Comparison of ENCODE assay signal across 17 cellular contexts in genomic region chr6:133542056-133542821, GRCh38.
DNase-seq lines count a peak whose midpoint lies in the region; TF ChIP-seq lines count a peak whose summit lies in the region.
"Had no signal": no experiment of that assay in that cellular context is flagged by ENCODE, and none has a peak within 500 bp of the region (broad histone marks: within the 10 kb centered on the region; RNA-seq: fewer than 3 reads in every experiment).

No MANE protein-coding gene starts in this region.

- intact Hi-C loops in left ventricle myocardium inferior (cut with micrococcal nuclease): no loop called here

- H3K4me3 ChIP-seq in neural progenitor cell: no peak overlapping the region
- H3K4me3 ChIP-seq in left ventricle myocardium inferior: no peak overlapping the region

- H3K27me3 Mint-ChIP-seq in neural progenitor cell (ENCODE audit: insufficient read depth, low read depth): peaks cover 11% of the 10 kb centered on the region

- H3K9me3 ChIP-seq in neural progenitor cell (ENCODE audit: low read depth): no peaks in the 10 kb centered on the region
- no peaks in the 10 kb centered on the region for H3K9me3 ChIP-seq in left ventricle myocardium inferior (replicated peaks)
- H3K9me3 ChIP-seq: BE2C had no signal

- no peak overlapping the region for H3K4me3 Mint-ChIP-seq in neural progenitor cell
- H3K4me3 Mint-ChIP-seq: central memory CD8-positive, alpha-beta T cell; natural killer cell had no signal

- no peaks in the 10 kb centered on the region for H3F3A ChIP-seq in neural progenitor cell (ENCODE audit: low read depth)

- H3K79me2 ChIP-seq in neural progenitor cell (ENCODE audit: low read depth): no peaks in the 10 kb centered on the region

- peaks cover 2% of the 10 kb centered on the region for H3K4me1 Mint-ChIP-seq in neural progenitor cell
- H3K4me1 Mint-ChIP-seq: central memory CD8-positive, alpha-beta T cell; natural killer cell had no signal

- H3K27me3 ChIP-seq in neural progenitor cell: no peaks in the 10 kb centered on the region
- H3K27me3 ChIP-seq in left ventricle myocardium inferior (ENCODE audit: low read depth): no peaks in the 10 kb centered on the region
- H3K27me3 ChIP-seq: BE2C had no signal

- H3K9me3 Mint-ChIP-seq in neural progenitor cell: peaks cover 3% of the 10 kb centered on the region
- H3K9me3 Mint-ChIP-seq: central memory CD8-positive, alpha-beta T cell; natural killer cell had no signal

- H4K20me1 ChIP-seq in neural progenitor cell (ENCODE audit: low read depth): no peaks in the 10 kb centered on the region

- H3K27ac Mint-ChIP-seq in neural progenitor cell: no peak overlapping the region
- H3K27ac Mint-ChIP-seq: natural killer cell had no signal

- DNase-seq in HCEC 1CT (peak; percentile 6), M059J (ENCODE audit: low read depth) (peak; percentile 48), dermis blood vessel endothelial cell (peak; percentile 64), neural progenitor cell (ENCODE audit: low spot score) (no peak), left ventricle myocardium inferior (no peak), SKM-1 (lab: John Stamatoyannopoulos, UW; ENCODE audit: unreplicated experiment) (no peak)
- no peak for DNase-seq in activated CD8-positive, alpha-beta memory T cell treated with anti-CD3 and anti-CD28 coated beads, Interleukin-2, amount 50 U/mL, for 48 hours
- DNase-seq: activated effector memory CD4-positive, alpha-beta T cell treated with Interleukin-2 at 50 U/mL for 16 hours; BE2C; effector memory CD4-positive, alpha-beta T cell; hippocampal formation; mesendoderm; natural killer cell; NCI-H1930; T-helper 1 cell; WERI-Rb-1 had no signal

- H3K36me3 ChIP-seq in neural progenitor cell (no peaks in the 10 kb centered on the region), left ventricle myocardium inferior (no peaks in the 10 kb centered on the region)
- H3K36me3 ChIP-seq: BE2C, WERI-Rb-1 had no signal

- no peak overlapping the region for H3K4me2 ChIP-seq in neural progenitor cell

- peaks cover 7% of the 10 kb centered on the region for H3K4me1 ChIP-seq in neural progenitor cell
- no peaks in the 10 kb centered on the region for H3K4me1 ChIP-seq in left ventricle myocardium inferior
- H3K4me1 ChIP-seq: BE2C had no signal

- TF ChIP-seq CTCF in neural progenitor cell (IDR thresholded peaks at IDR 0.05) (no peak), left ventricle myocardium inferior (IDR thresholded peaks at IDR 0.05; ENCODE audit: borderline replicate concordance) (no peak)

- H3K9ac ChIP-seq in neural progenitor cell: no peak overlapping the region

- H3K27ac ChIP-seq in neural progenitor cell (no peak overlapping the region), left ventricle myocardium inferior (replicated peaks) (no peak overlapping the region)
- H3K27ac ChIP-seq: WERI-Rb-1 had no signal

- no peaks in the 10 kb centered on the region for H3K36me3 Mint-ChIP-seq in neural progenitor cell
- H3K36me3 Mint-ChIP-seq: natural killer cell had no signal

- H2AFZ ChIP-seq in neural progenitor cell (replicated peaks): peak overlapping the region; percentile 92

Comparison
In these comparisons a context has a peak if more than half of its experiments do, and no peak if none do; other contexts are left out.
1. DNase-seq: peak in HCEC 1CT (single experiment), M059J (single experiment) and dermis blood vessel endothelial cell (single experiment); none in neural progenitor cell (single experiment), left ventricle myocardium inferior (single experiment), activated CD8-positive, alpha-beta memory T cell treated with anti-CD3 and anti-CD28 coated beads, Interleukin-2, amount 50 U/mL, for 48 hours (single experiment) and SKM-1 (single experiment).